Comparison of ENCODE assay signal across 11 cellular contexts in genomic region chr12:113818833-113819232, GRCh38.
A peak's percentile ranks its signal among the peaks of the same experiment; 100 is the strongest.
DNase-seq lines count a peak whose midpoint lies in the region; ATAC-seq, FAIRE-seq and TF ChIP-seq lines count a peak whose summit lies in the region.
"Had no signal": no experiment of that assay in that cellular context is flagged by ENCODE, and none has a peak within 500 bp of the region (broad histone marks: within the 10 kb centered on the region; RNA-seq: fewer than 3 reads in every experiment).

No MANE protein-coding gene starts in this region.

- no peak overlapping the region for H3K9ac ChIP-seq in keratinocyte (ENCODE audit: control insufficient read depth, extremely low read depth, insufficient read depth, low read length)

- H3K4me3 Mint-ChIP-seq in stimulated activated naive B cell treated with anti-CD40 and anti-IgM and Interleukin-4, amounts not matched to agents 10 μg/mL and 1 μg/mL and 100 μg/mL, for 72 hours = no peak overlapping the region

- H3K36me3 Mint-ChIP-seq in stimulated activated naive B cell treated with anti-CD40 and anti-IgM and Interleukin-4, amounts not matched to agents 10 μg/mL and 1 μg/mL and 100 μg/mL, for 72 hours = peaks cover 55 to 80% of the 10 kb centered on the region in 2 donors

- no peaks in the 10 kb centered on the region for H3K27me3 ChIP-seq in BJ (ENCODE audit: control insufficient read depth, insufficient read depth, low read length)
- H3K27me3 ChIP-seq in keratinocyte (ENCODE audit: control insufficient read depth, extremely low read depth, insufficient read depth, low read length) = no peaks in the 10 kb centered on the region
- H3K27me3 ChIP-seq: transverse colon had no signal

- H3K9me3 Mint-ChIP-seq in stimulated activated naive B cell treated with anti-CD40 and anti-IgM and Interleukin-4, amounts not matched to agents 10 μg/mL and 1 μg/mL and 100 μg/mL, for 72 hours = no peaks in the 10 kb centered on the region

- no peak overlapping the region for H3K4me3 ChIP-seq in BJ (ENCODE audit: low read depth, low read length)
- no peak overlapping the region for H3K4me3 ChIP-seq in astrocyte of the cerebellum (ENCODE audit: low read depth, low read length)
- no peak overlapping the region for H3K4me3 ChIP-seq in keratinocyte (ENCODE audit: control insufficient read depth in 2 of 3, extremely low read depth in 1 of 3, insufficient read depth in 2 of 3, low read depth in 1 of 3, low read length in 3 of 3)
- H3K4me3 ChIP-seq: transverse colon had no signal

- no peaks in the 10 kb centered on the region for H3K9me1 ChIP-seq in keratinocyte (ENCODE audit: control insufficient read depth, extremely low read depth, insufficient read depth, low read length)

- H3K4me1 Mint-ChIP-seq in stimulated activated naive B cell treated with anti-CD40 and anti-IgM and Interleukin-4, amounts not matched to agents 10 μg/mL and 1 μg/mL and 100 μg/mL, for 72 hours = no peaks in the 10 kb centered on the region

- no peaks in the 10 kb centered on the region for H3K27me3 Mint-ChIP-seq in stimulated activated naive B cell treated with anti-CD40 and anti-IgM and Interleukin-4, amounts not matched to agents 10 μg/mL and 1 μg/mL and 100 μg/mL, for 72 hours

- TF ChIP-seq CTCF in BJ (IDR thresholded peaks at IDR 0.05; ENCODE audit: insufficient read depth, low read depth, low read length) = peak; percentile 49
- peak; percentile 52 for TF ChIP-seq CTCF in astrocyte of the cerebellum (IDR thresholded peaks at IDR 0.05; ENCODE audit: low read depth, low read length, missing control alignments)
- peak in 2 of 3 experiments; percentile 32 to 53 for TF ChIP-seq CTCF in keratinocyte (optimal IDR thresholded peaks at IDR 0.05 in 1 of 3, IDR thresholded peaks at IDR 0.05 in 1 of 3, conservative IDR thresholded peaks at IDR 0.05 in 1 of 3; ENCODE audit: extremely low read depth in 1 of 3, insufficient read depth in 2 of 3, low read length in 3 of 3)

- in situ Hi-C loops in astrocyte of the cerebellum (cut with HindIII; ENCODE audit: low sequenced_read_pairs) = no loop called here

- no peaks in the 10 kb centered on the region for H3K4me1 ChIP-seq in keratinocyte (ENCODE audit: control insufficient read depth, extremely low read depth, insufficient read depth, low read length)
- H3K4me1 ChIP-seq: transverse colon had no signal

- POLR2A ChIA-PET in BJ (lab: Charles Lee) (no interaction called here), HEK293T (lab: Yijun Ruan, JAX) (no interaction called here)

- H3K9me3 ChIP-seq in keratinocyte (ENCODE audit: control insufficient read depth, low read depth, low read length) = no peaks in the 10 kb centered on the region
- H3K9me3 ChIP-seq: transverse colon had no signal

- H3K4me2 ChIP-seq in keratinocyte (ENCODE audit: control insufficient read depth, extremely low read depth, insufficient read depth, low read depth, low read length) = no peak overlapping the region

- no peak overlapping the region for H3K27ac Mint-ChIP-seq in stimulated activated naive B cell treated with anti-CD40 and anti-IgM and Interleukin-4, amounts not matched to agents 10 μg/mL and 1 μg/mL and 100 μg/mL, for 72 hours

- no peak for DNase-seq in BJ (ENCODE audit: low read depth)
- DNase-seq in HEK293T (ENCODE audit: extremely low spot score) = peak; percentile 42
- no peak for DNase-seq in astrocyte of the cerebellum (ENCODE audit: low read depth)
- no peak for DNase-seq in keratinocyte (ENCODE audit: low read depth, low spot score)
- no peak for DNase-seq in stimulated activated naive B cell treated with anti-CD40 and anti-IgM and Interleukin-4, amounts not matched to agents 10 μg/mL and 1 μg/mL and 100 μg/mL, for 72 hours
- DNase-seq in NCI-H1105 treated with DMSO at 0.1 percent for 48 hours (lab: John Stamatoyannopoulos, UW) = no peak
- DNase-seq: cerebellar nuclear complex; stimulated activated CD4-positive, alpha-beta T cell treated with anti-CD3 and anti-CD28 coated beads, Interleukin-4, amount 100 ng/mL, for 1 hour; transverse colon had no signal

- H3K27ac ChIP-seq in keratinocyte (ENCODE audit: control insufficient read depth, insufficient read depth, low read length) = no peak overlapping the region
- H3K27ac ChIP-seq: transverse colon had no signal

- H2AFZ ChIP-seq in keratinocyte (ENCODE audit: control insufficient read depth, low read length) = no peak overlapping the region

- FAIRE-seq in keratinocyte (lab: Jason Lieb, UNC) = no peak

- no peak for ATAC-seq in stimulated activated naive B cell treated with anti-CD40 and anti-IgM and Interleukin-4, amounts not matched to agents 10 μg/mL and 1 μg/mL and 100 μg/mL, for 72 hours (replicated peaks)
- ATAC-seq in HG02885 (IDR thresholded peaks at IDR 0.05; ENCODE audit: poor library complexity, unreplicated experiment) = no peak
- no peak for ATAC-seq in HG02798 (IDR thresholded peaks at IDR 0.05; ENCODE audit: poor library complexity, unreplicated experiment)

- no peaks in the 10 kb centered on the region for H3K79me2 ChIP-seq in keratinocyte (ENCODE audit: control insufficient read depth, insufficient read depth, low read length)

- H3K36me3 ChIP-seq in BJ (ENCODE audit: control insufficient read depth, insufficient read depth, low read length) (peaks cover 7% of the 10 kb centered on the region), keratinocyte (ENCODE audit: control insufficient read depth in 2 of 2, extremely low read depth in 1 of 2, insufficient read depth in 2 of 2, low read length in 2 of 2) (peaks cover 3% of the 10 kb centered on the region in 2 experiments)

- H4K20me1 ChIP-seq in keratinocyte (ENCODE audit: control insufficient read depth, extremely low read depth, insufficient read depth, low read length) = no peaks in the 10 kb centered on the region

- dilution Hi-C loops in keratinocyte (cut with MboI; ENCODE audit: extremely low pct_ligation_motif_present, low sequenced_read_pairs) = no loop called here

- CTCF ChIA-PET in BJ (lab: Yijun Ruan, JAX) = interaction anchor here (1.1 to 2.4 kb wide), 3 partner anchors 12 to 19 kb away, joined by 4 to 6 read pairs (median 4); no protein-coding TSS in a partner anchor
- CTCF ChIA-PET in HEK293T (lab: Yijun Ruan, JAX) = interaction anchor here (1.4 kb wide), 1 partner anchor 42 kb away, joined by 3 read pairs; no protein-coding TSS in a partner anchor

TF ChIP-seq in HEK293T, 16 proteins besides CTCF, POLR2A, EP300 and RAD21:
- no peak for TF ChIP-seq SP1 (IDR thresholded peaks at IDR 0.05)
- TF ChIP-seq TARDBP (IDR thresholded peaks at IDR 0.05) = no peak
- no peak for TF ChIP-seq ARNT (IDR thresholded peaks at IDR 0.05)
